In genomic region chr12:20798561-20798960, GRCh38 we compare ENCODE assay signal across 10 cellular contexts. TPM values are rescaled to one million over a fixed set of nuclear protein-coding genes. Genes with fewer than 3 reads are reported as not detected.
A peak's percentile ranks its signal among the peaks of the same experiment; 100 is the strongest.
DNase-seq lines count a peak whose midpoint lies in the region; ATAC-seq, FAIRE-seq and TF ChIP-seq lines count a peak whose summit lies in the region.
"Had no signal": no experiment of that assay in that cellular context is flagged by ENCODE, and none has a peak within 500 bp of the region (broad histone marks: within the 10 kb centered on the region; RNA-seq: fewer than 3 reads in every experiment).

No MANE protein-coding gene starts in this region.

- CTCF ChIA-PET in HEK293T (lab: Yijun Ruan, JAX): no interaction called here

- FAIRE-seq in urothelium cell line (lab: Jason Lieb, UNC): no peak
- FAIRE-seq: GM19239 had no signal

- TF ChIP-seq POLR2A in prostate gland (IDR thresholded peaks at IDR 0.05): no peak

- peak; percentile 21 to 70 (median 44) for TF ChIP-seq CTCF in prostate gland (IDR thresholded peaks at IDR 0.05)
- TF ChIP-seq CTCF in GM20000 (IDR thresholded peaks at IDR 0.05; ENCODE audit: extremely low read depth, missing control alignments): no peak

- 13% methylated on average over 1 of the region's 1 CpG for WGBS in prostate gland

- H3K4me1 ChIP-seq in prostate gland (replicated peaks): no peaks in the 10 kb centered on the region

- no peak for ATAC-seq in GM18870 (IDR thresholded peaks at IDR 0.05; ENCODE audit: unreplicated experiment)

- H3K9me3 ChIP-seq in prostate gland: no peaks in the 10 kb centered on the region

- H3K36me3 ChIP-seq in H7 (replicated peaks; ENCODE audit: control insufficient read depth, insufficient read depth, low read length) (no peaks in the 10 kb centered on the region), prostate gland (no peaks in the 10 kb centered on the region)

- intact Hi-C loops in prostate gland (cut with DNase I): no loop called here

- DNase-seq in H7: peak; percentile 10
- DNase-seq in OCI-M1 (lab: John Stamatoyannopoulos, UW): peak; percentile 90
- peak; percentile 25 for DNase-seq in fibroblast of peridontal ligament (ENCODE audit: extremely low read depth)
- peak; percentile 22 for DNase-seq in prostate gland (ENCODE audit: low spot score)
- no peak for DNase-seq in GM20000 (ENCODE audit: low spot score)
- DNase-seq in HEK293T (ENCODE audit: extremely low spot score): no peak
- no peak for DNase-seq in urothelium cell line (ENCODE audit: low spot score)
- DNase-seq: NCI-H1092 treated with DMSO at 0.1 percent for 48 hours had no signal

- H3K27me3 ChIP-seq in H7 (ENCODE audit: control insufficient read depth, insufficient read depth, low read length): no peaks in the 10 kb centered on the region
- H3K27me3 ChIP-seq in prostate gland (replicated peaks; ENCODE audit: insufficient read depth): no peaks in the 10 kb centered on the region

- H3K4me3 ChIP-seq in H7 (ENCODE audit: insufficient read depth, low read depth, low read length) (no peak overlapping the region), prostate gland (no peak overlapping the region)

- H3K27ac ChIP-seq in prostate gland: no peak overlapping the region

- POLR2A ChIA-PET in HEK293T (lab: Yijun Ruan, JAX): no interaction called here

TF ChIP-seq in HEK293T, 16 proteins besides CTCF, POLR2A, EP300 and RAD21:
- TF ChIP-seq BHLHE40 (IDR thresholded peaks at IDR 0.05; ENCODE audit: borderline replicate concordance): no peak
- no peak for TF ChIP-seq FOXK2 (IDR thresholded peaks at IDR 0.05)
- no peak for TF ChIP-seq TARDBP (IDR thresholded peaks at IDR 0.05)
- no peak for TF ChIP-seq NFRKB (IDR thresholded peaks at IDR 0.05)
- TF ChIP-seq FOXM1 (IDR thresholded peaks at IDR 0.05; ENCODE audit: borderline replicate concordance): no peak
- TF ChIP-seq ZNF384 (IDR thresholded peaks at IDR 0.05): no peak

RNA-seq across cellular contexts. Expression of gene SLCO1B3, which starts 11.9 kb away (rescaled TPM):
- total RNA-seq in H7 (2014; rRNA removed; shearing (Covaris generic)): not detected in 2 replicates
- under 1 TPM in 1 of 2 donors, not detected in 1; 0.27 TPM for total RNA-seq in prostate gland

Comparison
In these comparisons a context has a peak if more than half of its experiments do, and no peak if none do; other contexts are left out.
1. DNase-seq: peak in H7 (single experiment), OCI-M1 (single experiment), fibroblast of peridontal ligament (single experiment) and prostate gland (single experiment); none in GM20000 (single experiment), HEK293T (single experiment) and urothelium cell line (single experiment).